In genomic region chr6:167470101-167470835, GRCh38 we compare ENCODE assay signal across 1 cellular context.
TF ChIP-seq lines count a peak whose summit lies in the region.

No MANE protein-coding gene starts in this region.

TF ChIP-seq in H1, 55 proteins besides CTCF, POLR2A, EP300 and RAD21:
- TF ChIP-seq CHD7 (IDR thresholded peaks at IDR 0.05; ENCODE audit: insufficient replicate concordance, low read length) = no peak
- TF ChIP-seq JUN (IDR thresholded peaks at IDR 0.05; ENCODE audit: low read depth, low read length) = no peak
- no peak for TF ChIP-seq YY1 (IDR thresholded peaks at IDR 0.05; ENCODE audit: low read depth, low read length)
- TF ChIP-seq EZH2 (IDR thresholded peaks at IDR 0.05; ENCODE audit: low read depth, low read length, severe bottlenecking) = no peak
- no peak for TF ChIP-seq CREB1 (IDR thresholded peaks at IDR 0.05)
- TF ChIP-seq KDM4A (IDR thresholded peaks at IDR 0.05; ENCODE audit: low read depth, low read length, severe bottlenecking) = no peak
- no peak for TF ChIP-seq CBX5 (IDR thresholded peaks at IDR 0.05; ENCODE audit: low read depth, low read length)
- TF ChIP-seq SP2 (IDR thresholded peaks at IDR 0.05; ENCODE audit: low read length) = no peak
- TF ChIP-seq POLR2AphosphoS5 (IDR thresholded peaks at IDR 0.05; ENCODE audit: low read depth, low read length) = no peak
- TF ChIP-seq RNF2 (IDR thresholded peaks at IDR 0.05; ENCODE audit: borderline replicate concordance, low read depth, low read length, missing control alignments, poor library complexity, severe bottlenecking) = no peak
- TF ChIP-seq TAF1 (IDR thresholded peaks at IDR 0.05; ENCODE audit: low read depth, low read length) = no peak
- TF ChIP-seq SUZ12 (IDR thresholded peaks at IDR 0.05; ENCODE audit: low read length) = no peak
- no peak for TF ChIP-seq HDAC6 (IDR thresholded peaks at IDR 0.05; ENCODE audit: low read depth, low read length)
- no peak for TF ChIP-seq SIRT6 (IDR thresholded peaks at IDR 0.05; ENCODE audit: low read length)
- TF ChIP-seq ATF3 (IDR thresholded peaks at IDR 0.05; ENCODE audit: insufficient read depth, low read depth, low read length) = no peak
- TF ChIP-seq ASH2L (IDR thresholded peaks at IDR 0.05; ENCODE audit: low read length) = no peak
